In the genomic region with DNA sequence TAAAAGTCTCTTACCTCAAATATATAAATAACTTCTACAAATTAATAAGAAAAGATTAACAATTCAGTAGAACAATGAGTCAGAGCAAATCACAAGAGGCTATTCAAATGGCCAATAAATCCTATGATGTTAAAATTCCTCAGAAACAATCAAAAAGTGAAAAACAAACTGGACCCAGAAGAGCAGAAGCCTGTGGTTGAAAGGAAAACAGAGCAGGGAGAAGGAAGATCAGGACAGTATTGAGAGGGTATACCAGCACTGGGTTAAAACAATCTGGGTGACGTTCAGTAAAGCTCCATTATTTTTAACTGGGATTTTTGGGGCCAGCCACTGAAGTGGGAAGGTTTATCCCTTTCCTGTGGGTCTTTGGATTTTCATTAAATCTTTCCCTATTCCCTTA, we compare ENCODE assay signal across 26 cellular contexts. TPM values are rescaled to one million over a fixed set of nuclear protein-coding genes. Genes with fewer than 3 reads are reported as not detected.
DNase-seq lines count a peak whose midpoint lies in the region; ATAC-seq and TF ChIP-seq lines count a peak whose summit lies in the region.
"Had no signal": no experiment of that assay in that cellular context is flagged by ENCODE, and none has a peak within 500 bp of the region (broad histone marks: within the 10 kb centered on the region; RNA-seq: fewer than 3 reads in every experiment).

No MANE protein-coding gene starts in this region.

- no peak overlapping the region for H2AFZ ChIP-seq in PC-3 (ENCODE audit: low read length)

- no peak overlapping the region for H3K4me3 ChIP-seq in PC-3 (ENCODE audit: low read length)
- H3K4me3 ChIP-seq: GM12878, HAP-1 had no signal

- no peak overlapping the region for H3K9ac ChIP-seq in PC-3 (ENCODE audit: low read length)

- ATAC-seq in PC-3: peak; percentile 18; the same call in 1 of the 2 replicates
- ATAC-seq in GM19351 (IDR thresholded peaks at IDR 0.05; ENCODE audit: unreplicated experiment): no peak
- no peak for ATAC-seq in HG02588 (IDR thresholded peaks at IDR 0.05; ENCODE audit: unreplicated experiment)
- ATAC-seq: GM12878, Panc1 had no signal

- no peaks in the 10 kb centered on the region for H3K27me3 ChIP-seq in PC-3 (ENCODE audit: low read length)
- H3K27me3 ChIP-seq: BE2C had no signal

- H3K9me2 ChIP-seq in PC-3 (replicated peaks; ENCODE audit: low read length): no peaks in the 10 kb centered on the region

- H3K4me2 ChIP-seq in PC-3 (ENCODE audit: low read length): no peak overlapping the region

- peaks cover 35% of the 10 kb centered on the region for H3K4me1 ChIP-seq in PC-3 (ENCODE audit: insufficient read depth, low read length)
- H3K4me1 ChIP-seq: BE2C, HAP-1 had no signal

- TF ChIP-seq CTCF in PC-3 (conservative IDR thresholded peaks at IDR 0.05; ENCODE audit: low read depth, low read length): no peak

- peaks cover 4% of the 10 kb centered on the region for H3F3A ChIP-seq in PC-3 (ENCODE audit: low read length, unreplicated experiment)

- POLR2A ChIA-PET in PC-3 (lab: Charles Lee; ENCODE audit: unreplicated experiment): no interaction called here

- no peaks in the 10 kb centered on the region for H3K36me3 ChIP-seq in PC-3 (ENCODE audit: low read depth, low read length)
- H3K36me3 ChIP-seq: BE2C, HAP-1 had no signal

- BruUV-seq in PC-3 (replicated peaks; lab: Mats Ljungman, UMichigan): no TSS peak

- in situ Hi-C loops in G401 (cut with HindIII; ENCODE audit: low sequenced_read_pairs): no loop called here

- intact Hi-C loops in PC-3 (cut with micrococcal nuclease): loop anchor here (10.0 kb wide), 4 partner anchors 205 to 615 kb away; no protein-coding TSS in a partner anchor

- DNase-seq in G401 (ENCODE audit: low spot score) (peak; percentile 42), PC-3 (no peak), kidney tubule cell (ENCODE audit: low spot score) (peak; percentile 28), renal cortical epithelial cell (ENCODE audit: low read depth) (peak; percentile 83), DMS 273 (lab: John Stamatoyannopoulos, UW; ENCODE audit: unreplicated experiment) (no peak)
- DNase-seq: ACHN; BE2C; CD8-positive, alpha-beta memory T cell; GDM1; NCI-H1048; NCI-H1417; NCI-H1694; NCI-H2029 treated with DMSO at 0.1 percent for 48 hours; NCI-H446 treated with DMSO at 0.1 percent for 48 hours; NCI-H526; NCI-H82; NK-92 treated with Interleukin-12 subunit alpha and Interleukin-12 subunit beta, amount 100 ng/mL, for 24 hours; SHP77; T-helper 1 cell had no signal

- no peaks in the 10 kb centered on the region for H4K20me1 ChIP-seq in PC-3 (ENCODE audit: low read length)

- CTCF ChIA-PET in PC-3 (lab: Charles Lee): interaction anchor here (0.6 kb wide), 1 partner anchor 18 kb away, joined by 3 read pairs; no protein-coding TSS in a partner anchor

- H3K79me2 ChIP-seq in PC-3 (ENCODE audit: low read length): no peaks in the 10 kb centered on the region

- 0 out of 2 replicates have a peak, but pooled peaks cover 5% of the 10 kb centered on the region for H3K9me3 ChIP-seq in PC-3 (ENCODE audit: low read length)
- H3K9me3 ChIP-seq: BE2C, HAP-1 had no signal

- no peak overlapping the region for H3K27ac ChIP-seq in PC-3 (ENCODE audit: low read length)
- H3K27ac ChIP-seq: HL-60, RWPE1 had no signal

RNA-seq across cellular contexts. Expression of a gene that starts 39.7 kb away (rescaled TPM):
- total RNA-seq in G401 (2014; rRNA removed; shearing (Covaris generic)): 9.2 and 9.5 TPM in 2 replicates
- total RNA-seq in PC-3 (2014; rRNA removed) (1.0 TPM in 1 of 2 replicates, not detected in the other), renal cortical epithelial cell (1.6 and 3.5 TPM in 2 replicates)

RNA-seq across cellular contexts. Expression of a gene that starts 40.0 kb away (rescaled TPM):
- 155 and 186 TPM in 2 replicates for total RNA-seq in G401 (2014; rRNA removed; shearing (Covaris generic))
- total RNA-seq in PC-3 (2014; rRNA removed) (19.3 and 22.2 TPM in 2 replicates), renal cortical epithelial cell (154 and 312 TPM in 2 replicates)

Comparison
In these comparisons a context has a peak if more than half of its experiments do, and no peak if none do; other contexts are left out.
1. DNase-seq: peak in G401 (single experiment), kidney tubule cell (single experiment) and renal cortical epithelial cell (single experiment); none in PC-3 (single experiment) and DMS 273 (single experiment).